In the genomic region with DNA sequence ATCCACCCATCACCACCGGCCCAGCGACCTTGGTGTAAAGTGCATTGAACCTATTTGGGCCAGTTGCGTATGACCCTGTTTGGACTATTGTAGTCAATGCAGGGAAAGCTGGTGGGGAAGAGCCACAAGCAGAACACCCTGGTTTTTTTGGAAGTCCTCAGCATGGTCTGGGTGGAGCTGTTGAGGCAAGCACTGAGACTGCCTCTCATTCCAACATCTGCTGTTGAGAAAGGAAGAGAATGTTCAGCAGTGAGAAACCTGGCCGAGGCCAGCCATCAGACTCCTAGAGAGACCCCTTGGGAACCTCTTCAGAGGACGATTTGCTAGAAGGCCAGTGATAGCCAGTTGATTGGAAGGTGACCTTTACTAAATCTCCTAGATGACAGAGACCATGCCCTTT, we compare ENCODE assay signal across 36 cellular contexts.
"Had no signal": no experiment of that assay in that cellular context is flagged by ENCODE, and none has a peak within 500 bp of the region (broad histone marks: within the 10 kb centered on the region; RNA-seq: fewer than 3 reads in every experiment).

No MANE protein-coding gene starts in this region.

- H3K4me1 Mint-ChIP-seq: activated B cell treated with CpG ODN at 0.5 μM for 24 hours had no signal

- H3K36me3 ChIP-seq: brain microvascular endothelial cell, cardiac muscle cell, MG63, Peyer's patch had no signal

- H3K27me3 ChIP-seq: brain microvascular endothelial cell, cardiac muscle cell, MG63, Peyer's patch had no signal

- ATAC-seq: activated T-cell treated with anti-CD3 and anti-CD28 coated beads, Interleukin-2, amount 50 U/mL, for 4 hours; PC-3 had no signal

- DNase-seq: activated B cell treated with CpG ODN at 0.5 μM for 24 hours; activated CD4-positive, alpha-beta memory T cell treated with anti-CD3 and anti-CD28 coated beads for 36 hours; activated CD4-positive, alpha-beta T cell treated with anti-CD3 and anti-CD28 coated beads for 4 hours; activated CD4-positive, alpha-beta T cell treated with anti-CD3 and anti-CD28 coated beads, Interleukin-2, amount 50 U/mL, for 1 hour; activated CD4-positive, CD25-positive, alpha-beta regulatory T cell treated with anti-CD3 and anti-CD28 coated beads, Interleukin-2, amount 50 U/mL, for 72 hours; activated CD8-positive, alpha-beta memory T cell treated with anti-CD3 and anti-CD28 coated beads, Interleukin-2, amount 50 U/mL, for 4 hours; activated gamma-delta T cell treated with Interleukin-2 at 50 U/mL for 16 hours; activated naive CD4-positive, alpha-beta T cell treated with anti-CD3 and anti-CD28 coated beads, Interleukin-2, amount 50 U/mL, for 16 hours; activated naive CD8-positive, alpha-beta T cell treated with anti-CD3 and anti-CD28 coated beads for 36 hours; activated T-cell treated with anti-CD3 and anti-CD28 coated beads for 4 hours; activated T-cell treated with anti-CD3 and anti-CD28 coated beads, Interleukin-2, amount 50 U/mL, for 4 hours; amniotic stem cell; aorta; brain microvascular endothelial cell; Karpas-422; MG63; NCI-H1048; NCI-H1105 treated with DMSO at 0.1 percent for 48 hours; NCI-H1436; NCI-H1694; NCI-H1930; NCI-H2081 treated with DMSO at 0.1 percent for 48 hours; NCI-H226; NCI-H446 treated with DMSO at 0.1 percent for 48 hours; NCI-H524 treated with DMSO at 0.1 percent for 48 hours; NK-92 treated with Interleukin-12 subunit alpha and Interleukin-12 subunit beta, amount 100 ng/mL, for 24 hours; PC-3; Peyer's patch; RPMI8226; SW 1271; T-helper 1 cell; T-helper 2 cell; T-helper 9 cell had no signal

- H3K9me3 ChIP-seq: MG63, Peyer's patch had no signal

- H3K27me3 Mint-ChIP-seq: activated CD4-positive, alpha-beta memory T cell treated with anti-CD3 and anti-CD28 coated beads for 36 hours; activated naive CD8-positive, alpha-beta T cell treated with anti-CD3 and anti-CD28 coated beads for 36 hours had no signal

- H3K27ac ChIP-seq: brain microvascular endothelial cell, Peyer's patch, VCaP had no signal

- H3K9me3 Mint-ChIP-seq: activated CD4-positive, alpha-beta memory T cell treated with anti-CD3 and anti-CD28 coated beads for 36 hours; activated T-cell treated with anti-CD3 and anti-CD28 coated beads, Interleukin-2, amount 50 U/mL, for 4 hours had no signal

- H3K4me3 Mint-ChIP-seq: activated B cell treated with CpG ODN at 0.5 μM for 24 hours; activated CD4-positive, alpha-beta memory T cell treated with anti-CD3 and anti-CD28 coated beads for 36 hours; activated naive CD8-positive, alpha-beta T cell treated with anti-CD3 and anti-CD28 coated beads for 36 hours; activated T-cell treated with anti-CD3 and anti-CD28 coated beads, Interleukin-2, amount 50 U/mL, for 4 hours; activated T-helper 1 cell treated with anti-CD3 and anti-CD28 coated beads, Interleukin-12 subunit alpha, Interleukin-12 subunit beta, Interleukin-2, Interleukin-4 antibody, amounts not matched to agents 30 ng/mL and 10 ng/mL and 1 ng/mL, durations not matched to agents 14 hours and 24 hours and 36 hours had no signal

- H3K4me3 ChIP-seq: cardiac muscle cell, MG63, Peyer's patch had no signal

- H3K4me1 ChIP-seq: Peyer's patch had no signal

- H3K27ac Mint-ChIP-seq: activated B cell treated with CpG ODN at 0.5 μM for 24 hours; activated CD4-positive, alpha-beta memory T cell treated with anti-CD3 and anti-CD28 coated beads for 36 hours; activated naive CD8-positive, alpha-beta T cell treated with anti-CD3 and anti-CD28 coated beads for 36 hours; activated T-helper 1 cell treated with anti-CD3 and anti-CD28 coated beads, Interleukin-12 subunit alpha, Interleukin-12 subunit beta, Interleukin-2, Interleukin-4 antibody, amounts not matched to agents 30 ng/mL and 10 ng/mL and 1 ng/mL, durations not matched to agents 14 hours and 24 hours and 36 hours had no signal
